15 cellular contexts compared by ENCODE assay signal in genomic region chr2:204982303-204982702, GRCh38.
A peak's percentile ranks its signal among the peaks of the same experiment; 100 is the strongest.
DNase-seq lines count a peak whose midpoint lies in the region; ATAC-seq and TF ChIP-seq lines count a peak whose summit lies in the region.
"Had no signal": no experiment of that assay in that cellular context is flagged by ENCODE, and none has a peak within 500 bp of the region (broad histone marks: within the 10 kb centered on the region; RNA-seq: fewer than 3 reads in every experiment).

No MANE protein-coding gene starts in this region.

- H3K4me3 ChIP-seq in SK-N-MC (no peak overlapping the region), fibroblast of the aortic adventitia (ENCODE audit: low read depth, low read length) (no peak overlapping the region), upper lobe of right lung (no peak overlapping the region)

- no peak overlapping the region for H3K9ac ChIP-seq in SK-N-MC (ENCODE audit: insufficient read length)

- H3K27ac Mint-ChIP-seq in natural killer cell: peak overlapping the region in 1 of 2 donors; percentile 37
- H3K27ac Mint-ChIP-seq in natural killer cell treated with Interleukin-12 subunit alpha and Interleukin-12 subunit beta and Interleukin-15 and Interleukin-18, amount 100 ng/mL, for 72 hours: no peak overlapping the region

- no peaks in the 10 kb centered on the region for H3K9me3 Mint-ChIP-seq in natural killer cell
- H3K9me3 Mint-ChIP-seq in natural killer cell treated with Interleukin-12 subunit alpha and Interleukin-12 subunit beta and Interleukin-15 and Interleukin-18, amount 100 ng/mL, for 72 hours: no peaks in the 10 kb centered on the region

- intact Hi-C loops in natural killer cell (cut with micrococcal nuclease): no loop called here
- intact Hi-C loops in upper lobe of right lung (cut with DNase I): no loop called here

- no peaks in the 10 kb centered on the region for H3K27me3 ChIP-seq in upper lobe of right lung

- peak overlapping the region; percentile 9; the same call in 1 of the 2 replicates for H3K27ac ChIP-seq in SK-N-MC
- no peak overlapping the region for H3K27ac ChIP-seq in upper lobe of right lung
- H3K27ac ChIP-seq: C4-2B had no signal

- no peaks in the 10 kb centered on the region for H3K36me3 ChIP-seq in SK-N-MC (ENCODE audit: insufficient read depth, low read length)
- H3K36me3 ChIP-seq in upper lobe of right lung: no peaks in the 10 kb centered on the region

- H3K4me1 Mint-ChIP-seq in natural killer cell: peaks cover 5 to 7% of the 10 kb centered on the region in 2 donors
- H3K4me1 Mint-ChIP-seq in natural killer cell treated with Interleukin-12 subunit alpha and Interleukin-12 subunit beta and Interleukin-15 and Interleukin-18, amount 100 ng/mL, for 72 hours (ENCODE audit: low read depth in 2 of 2): peaks cover 0 to 4% of the 10 kb centered on the region in 2 donors

- H3K36me3 Mint-ChIP-seq in natural killer cell: no peaks in the 10 kb centered on the region
- H3K36me3 Mint-ChIP-seq in natural killer cell treated with Interleukin-12 subunit alpha and Interleukin-12 subunit beta and Interleukin-15 and Interleukin-18, amount 100 ng/mL, for 72 hours: no peaks in the 10 kb centered on the region

- no peak overlapping the region for H3K4me3 Mint-ChIP-seq in natural killer cell
- no peak overlapping the region for H3K4me3 Mint-ChIP-seq in natural killer cell treated with Interleukin-12 subunit alpha and Interleukin-12 subunit beta and Interleukin-15 and Interleukin-18, amount 100 ng/mL, for 72 hours
- H3K4me3 Mint-ChIP-seq: activated T-cell treated with anti-CD3 and anti-CD28 coated beads, Interleukin-2, amount 50 U/mL, for 4 hours had no signal

- no peaks in the 10 kb centered on the region for H3K27me3 Mint-ChIP-seq in natural killer cell (ENCODE audit: low read depth in 2 of 2)
- no peaks in the 10 kb centered on the region for H3K27me3 Mint-ChIP-seq in natural killer cell treated with Interleukin-12 subunit alpha and Interleukin-12 subunit beta and Interleukin-15 and Interleukin-18, amount 100 ng/mL, for 72 hours

- H3K9me3 ChIP-seq in SK-N-MC (ENCODE audit: low read depth, low read length) (no peaks in the 10 kb centered on the region), upper lobe of right lung (no peaks in the 10 kb centered on the region)

- H3K4me1 ChIP-seq in upper lobe of right lung: no peaks in the 10 kb centered on the region

- ATAC-seq in natural killer cell (peak in 2 of 3 donors; percentile 50 to 52), upper lobe of right lung (peak; percentile 22), HG02759 (IDR thresholded peaks at IDR 0.05; ENCODE audit: unreplicated experiment) (no peak)
- ATAC-seq in natural killer cell treated with Interleukin-12 subunit alpha and Interleukin-12 subunit beta and Interleukin-15 and Interleukin-18, amount 100 ng/mL, for 72 hours: no peak
- ATAC-seq: activated T-cell treated with anti-CD3 and anti-CD28 coated beads, Interleukin-2, amount 50 U/mL, for 4 hours; left colon had no signal

- TF ChIP-seq CTCF in natural killer cell (IDR thresholded peaks at IDR 0.05) (no peak), fibroblast of the aortic adventitia (IDR thresholded peaks at IDR 0.05; ENCODE audit: insufficient read depth, low read length) (no peak), upper lobe of right lung (IDR thresholded peaks at IDR 0.05) (no peak)

- DNase-seq in natural killer cell: no peak
- no peak for DNase-seq in natural killer cell treated with Interleukin-12 subunit alpha and Interleukin-12 subunit beta and Interleukin-15 and Interleukin-18, amount 100 ng/mL, for 72 hours (ENCODE audit: low spot score)
- DNase-seq in SK-N-MC (ENCODE audit: low read depth, low spot score): no peak
- DNase-seq in fibroblast of the aortic adventitia (ENCODE audit: low read depth): peak; percentile 4
- DNase-seq in upper lobe of right lung: no peak
- no peak for DNase-seq in MV-4-11 (lab: John Stamatoyannopoulos, UW)
- no peak for DNase-seq in NCI-H446 treated with DMSO at 0.1 percent for 48 hours (lab: John Stamatoyannopoulos, UW)
- DNase-seq: activated T-cell treated with anti-CD3 and anti-CD28 coated beads, Interleukin-2, amount 50 U/mL, for 4 hours; NCI-H2029 treated with DMSO at 0.1 percent for 48 hours; occipital lobe; stimulated activated CD4-positive, alpha-beta T cell treated with anti-CD3 and anti-CD28 coated beads, Interleukin-1b, Interleukin-23, amount 100 ng/mL, for 48 hours; stimulated activated naive CD4-positive, alpha-beta T cell had no signal

Comparison
In these comparisons a context has a peak if more than half of its experiments do, and no peak if none do; other contexts are left out.
1. ATAC-seq: peak in natural killer cell (2 of 3) and upper lobe of right lung (single experiment); none in natural killer cell treated with Interleukin-12 subunit alpha and Interleukin-12 subunit beta and Interleukin-15 and Interleukin-18, amount 100 ng/mL, for 72 hours (0 of 2) and HG02759 (single experiment).